24 cellular contexts compared by ENCODE assay signal in genomic region chr14:64340560-64341196, GRCh38. TPM values are rescaled to one million over a fixed set of nuclear protein-coding genes. Genes with fewer than 3 reads are reported as not detected.
DNase-seq lines count a peak whose midpoint lies in the region; ATAC-seq and TF ChIP-seq lines count a peak whose summit lies in the region.
"Had no signal": no experiment of that assay in that cellular context is flagged by ENCODE, and none has a peak within 500 bp of the region (broad histone marks: within the 10 kb centered on the region; RNA-seq: fewer than 3 reads in every experiment).

No MANE protein-coding gene starts in this region.

- H3K27me3 Mint-ChIP-seq in activated naive CD8-positive, alpha-beta T cell: no peaks in the 10 kb centered on the region
- H3K27me3 Mint-ChIP-seq in activated naive CD8-positive, alpha-beta T cell treated with anti-CD3 and anti-CD28 coated beads, Interleukin-2, amount 50 U/mL, for 24 hours: peaks cover 2% of the 10 kb centered on the region
- no peaks in the 10 kb centered on the region for H3K27me3 Mint-ChIP-seq in dendritic cell treated with granulocyte-macrophage colony-stimulating factor and Interleukin-4, amounts not matched to agents 40 ng/mL and 50 ng/mL, for 4 days
- no peaks in the 10 kb centered on the region for H3K27me3 Mint-ChIP-seq in stimulated activated naive B cell treated with anti-CD40 and anti-IgM and Interleukin-4, amounts not matched to agents 10 μg/mL and 1 μg/mL and 100 μg/mL, for 72 hours
- H3K27me3 Mint-ChIP-seq: activated CD4-positive, alpha-beta memory T cell treated with anti-CD3 and anti-CD28 coated beads, Interleukin-2, amount 10 ng/mL, durations not matched to agents 7 days and 5 days; T-helper 17 cell had no signal

- no peak overlapping the region for H3K27ac ChIP-seq in heart left ventricle
- H3K27ac ChIP-seq: left lung, neutrophil, WERI-Rb-1 had no signal

- no peak overlapping the region for H3K4me3 ChIP-seq in heart left ventricle
- H3K4me3 ChIP-seq in mucosa of descending colon: no peak overlapping the region
- H3K4me3 ChIP-seq: left lung had no signal

- TF ChIP-seq POLR2A in heart left ventricle (IDR thresholded peaks at IDR 0.05): no peak

- H3K36me3 ChIP-seq in heart left ventricle (no peaks in the 10 kb centered on the region), mucosa of descending colon (ENCODE audit: low read depth) (no peaks in the 10 kb centered on the region)
- H3K36me3 ChIP-seq: left lung, neutrophil, WERI-Rb-1 had no signal

- intact Hi-C loops in dendritic cell treated with granulocyte-macrophage colony-stimulating factor and Interleukin-4, amounts not matched to agents 40 ng/mL and 50 ng/mL, for 4 days (cut with micrococcal nuclease): no loop called here
- intact Hi-C loops in heart left ventricle (cut with DNase I) (loop anchor here in 9 of 10 donors (5.0 to 10.0 kb wide), 7 partner anchors 47 to 297 kb away; partner anchors contain the start of genes MTHFD1 (in 3 of the 9), ZBTB1 (in 1 of the 9) and ZBTB25 (in 1 of the 9)), mucosa of descending colon (cut with DNase I, micrococcal nuclease) (loop anchor here (5.0 to 10.0 kb wide), 2 partner anchors 134 to 297 kb away; no protein-coding TSS in a partner anchor)

- peak overlapping the region; percentile 22 for H3K4me3 Mint-ChIP-seq in activated naive CD8-positive, alpha-beta T cell
- H3K4me3 Mint-ChIP-seq in activated naive CD8-positive, alpha-beta T cell treated with anti-CD3 and anti-CD28 coated beads, Interleukin-2, amount 50 U/mL, for 24 hours: no peak overlapping the region
- H3K4me3 Mint-ChIP-seq in dendritic cell treated with granulocyte-macrophage colony-stimulating factor and Interleukin-4, amounts not matched to agents 40 ng/mL and 50 ng/mL, for 4 days: no peak overlapping the region
- H3K4me3 Mint-ChIP-seq in stimulated activated naive B cell treated with anti-CD40 and anti-IgM and Interleukin-4, amounts not matched to agents 10 μg/mL and 1 μg/mL and 100 μg/mL, for 72 hours: peak overlapping the region in 1 of 2 donors; percentile 41
- H3K4me3 Mint-ChIP-seq: activated CD4-positive, alpha-beta memory T cell treated with anti-CD3 and anti-CD28 coated beads, Interleukin-2, amount 10 ng/mL, durations not matched to agents 7 days and 5 days; CD8-positive, alpha-beta T cell; HFFc6 had no signal

- H3K27ac Mint-ChIP-seq in activated naive CD8-positive, alpha-beta T cell: peak overlapping the region; percentile 47
- H3K27ac Mint-ChIP-seq in activated naive CD8-positive, alpha-beta T cell treated with anti-CD3 and anti-CD28 coated beads, Interleukin-2, amount 50 U/mL, for 24 hours: no peak overlapping the region
- peak overlapping the region; percentile 47 for H3K27ac Mint-ChIP-seq in dendritic cell treated with granulocyte-macrophage colony-stimulating factor and Interleukin-4, amounts not matched to agents 40 ng/mL and 50 ng/mL, for 4 days
- H3K27ac Mint-ChIP-seq in stimulated activated naive B cell treated with anti-CD40 and anti-IgM and Interleukin-4, amounts not matched to agents 10 μg/mL and 1 μg/mL and 100 μg/mL, for 72 hours: peak overlapping the region; percentile 80
- H3K27ac Mint-ChIP-seq: activated CD4-positive, alpha-beta memory T cell treated with anti-CD3 and anti-CD28 coated beads, Interleukin-2, amount 10 ng/mL, durations not matched to agents 7 days and 5 days; HFFc6 had no signal

- ATAC-seq in activated naive CD8-positive, alpha-beta T cell treated with anti-CD3 and anti-CD28 coated beads, Interleukin-2, amount 50 U/mL, for 24 hours: no peak
- no peak for ATAC-seq in stimulated activated naive B cell treated with anti-CD40 and anti-IgM and Interleukin-4, amounts not matched to agents 10 μg/mL and 1 μg/mL and 100 μg/mL, for 72 hours (replicated peaks)
- no peak for ATAC-seq in heart left ventricle
- no peak for ATAC-seq in mucosa of descending colon
- ATAC-seq: CD8-positive, alpha-beta T cell; left lung; right cardiac atrium; T-helper 17 cell had no signal

- TF ChIP-seq CTCF in heart left ventricle (IDR thresholded peaks at IDR 0.05) (no peak), mucosa of descending colon (IDR thresholded peaks at IDR 0.05) (no peak)

- H3K27me3 ChIP-seq in heart left ventricle: no peaks in the 10 kb centered on the region
- H3K27me3 ChIP-seq: left lung, neutrophil had no signal

- DNase-seq in activated naive CD8-positive, alpha-beta T cell treated with anti-CD3 and anti-CD28 coated beads, Interleukin-2, amount 50 U/mL, for 24 hours: no peak
- DNase-seq in MV-4-11 (lab: John Stamatoyannopoulos, UW): peak; percentile 61
- DNase-seq in stimulated activated naive B cell treated with anti-CD40 and anti-IgM and Interleukin-4, amounts not matched to agents 10 μg/mL and 1 μg/mL and 100 μg/mL, for 72 hours: no peak
- DNase-seq in heart left ventricle: no peak
- DNase-seq in cerebellar cortex (ENCODE audit: low spot score): no peak
- no peak for DNase-seq in mucosa of descending colon
- DNase-seq: activated CD4-positive, alpha-beta memory T cell treated with anti-CD3 and anti-CD28 coated beads, Interleukin-2, amount 10 ng/mL, durations not matched to agents 7 days and 5 days; activated naive CD4-positive, alpha-beta T cell treated with anti-CD3 and anti-CD28 coated beads, Interleukin-2, amount 50 U/mL, for 16 hours; activated T-cell treated with anti-CD3 and anti-CD28 coated beads, Interleukin-2, amount 50 U/mL, for 1 hour; CD8-positive, alpha-beta T cell; glutamatergic neuron; HFFc6; Karpas-422; left lung; NCI-H1105; NCI-H2107; NCI-H526 treated with DMSO at 0.1 percent for 48 hours; right cardiac atrium; Right ventricle myocardium superior; T-helper 17 cell; WERI-Rb-1 had no signal

- H3K4me1 ChIP-seq in heart left ventricle (peaks cover 0 to 17% (median 7%) of the 10 kb centered on the region in 12 donors), mucosa of descending colon (ENCODE audit: low read depth) (no peaks in the 10 kb centered on the region)

- peaks cover 4% of the 10 kb centered on the region for H3K36me3 Mint-ChIP-seq in activated naive CD8-positive, alpha-beta T cell
- peaks cover 6% of the 10 kb centered on the region for H3K36me3 Mint-ChIP-seq in activated naive CD8-positive, alpha-beta T cell treated with anti-CD3 and anti-CD28 coated beads, Interleukin-2, amount 50 U/mL, for 24 hours (ENCODE audit: low read depth)
- H3K36me3 Mint-ChIP-seq in dendritic cell treated with granulocyte-macrophage colony-stimulating factor and Interleukin-4, amounts not matched to agents 40 ng/mL and 50 ng/mL, for 4 days (ENCODE audit: low read depth): peaks cover 16% of the 10 kb centered on the region
- peaks cover 5 to 7% of the 10 kb centered on the region in 2 donors for H3K36me3 Mint-ChIP-seq in stimulated activated naive B cell treated with anti-CD40 and anti-IgM and Interleukin-4, amounts not matched to agents 10 μg/mL and 1 μg/mL and 100 μg/mL, for 72 hours

- WGBS in heart left ventricle, 4 donors: 89 to 98% (median 96%) methylated on average over 8 of the region's 8 CpGs

- peaks cover 0 to 17% (median 11%) of the 10 kb centered on the region in 12 donors for H3K9me3 ChIP-seq in heart left ventricle
- H3K9me3 ChIP-seq in mucosa of descending colon: peaks cover 5% of the 10 kb centered on the region
- H3K9me3 ChIP-seq: neutrophil had no signal

- H3K9me3 Mint-ChIP-seq in activated naive CD8-positive, alpha-beta T cell (ENCODE audit: low read depth): peaks cover 8% of the 10 kb centered on the region
- peaks cover 9% of the 10 kb centered on the region for H3K9me3 Mint-ChIP-seq in activated naive CD8-positive, alpha-beta T cell treated with anti-CD3 and anti-CD28 coated beads, Interleukin-2, amount 50 U/mL, for 24 hours
- H3K9me3 Mint-ChIP-seq in dendritic cell treated with granulocyte-macrophage colony-stimulating factor and Interleukin-4, amounts not matched to agents 40 ng/mL and 50 ng/mL, for 4 days: peaks cover 15% of the 10 kb centered on the region
- H3K9me3 Mint-ChIP-seq in stimulated activated naive B cell treated with anti-CD40 and anti-IgM and Interleukin-4, amounts not matched to agents 10 μg/mL and 1 μg/mL and 100 μg/mL, for 72 hours: peaks cover 6 to 8% of the 10 kb centered on the region in 2 donors

- peaks cover 18% of the 10 kb centered on the region for H3K4me1 Mint-ChIP-seq in activated naive CD8-positive, alpha-beta T cell (ENCODE audit: low read depth)
- peaks cover 24% of the 10 kb centered on the region for H3K4me1 Mint-ChIP-seq in activated naive CD8-positive, alpha-beta T cell treated with anti-CD3 and anti-CD28 coated beads, Interleukin-2, amount 50 U/mL, for 24 hours
- H3K4me1 Mint-ChIP-seq in dendritic cell treated with granulocyte-macrophage colony-stimulating factor and Interleukin-4, amounts not matched to agents 40 ng/mL and 50 ng/mL, for 4 days (ENCODE audit: low read depth): peaks cover 25% of the 10 kb centered on the region
- H3K4me1 Mint-ChIP-seq in stimulated activated naive B cell treated with anti-CD40 and anti-IgM and Interleukin-4, amounts not matched to agents 10 μg/mL and 1 μg/mL and 100 μg/mL, for 72 hours: peaks cover 12 to 23% of the 10 kb centered on the region in 2 donors

RNA-seq across cellular contexts. Expression of gene ESR2, which starts 46.5 kb away (rescaled TPM):
- 1 to 10 TPM in 3 of 9 donors, under 1 TPM in 6; 0.16 to 1.7 (median 0.67) TPM for total RNA-seq in heart left ventricle
- polyA plus RNA-seq in heart left ventricle: under 1 TPM; 0.15 to 0.40 TPM
- total RNA-seq in mucosa of descending colon: under 1 TPM; 0.32 to 0.60 (median 0.41) TPM
- total RNA-seq: HFFc6 had no signal

RNA-seq across cellular contexts. Expression of gene MTHFD1, which starts 47.5 kb away (rescaled TPM):
- total RNA-seq in heart left ventricle (10 to 100 TPM; 39.0 to 72.1 (median 60.4) TPM), mucosa of descending colon (10 to 100 TPM; 35.9 to 73.3 (median 37.3) TPM)
- polyA plus RNA-seq in heart left ventricle: 10 to 100 TPM; 45.3 to 50.8 TPM
